ENCODE assay signal across 16 cellular contexts in genomic region chr7:6654842-6655610, GRCh38. TPM values are rescaled to one million over a fixed set of nuclear protein-coding genes. Genes with fewer than 3 reads are reported as not detected.
DNase-seq lines count a peak whose midpoint lies in the region; ATAC-seq, FAIRE-seq and TF ChIP-seq lines count a peak whose summit lies in the region.
"Had no signal": no experiment of that assay in that cellular context is flagged by ENCODE, and none has a peak within 500 bp of the region (broad histone marks: within the 10 kb centered on the region; RNA-seq: fewer than 3 reads in every experiment).

No MANE protein-coding gene starts in this region.

- no peak overlapping the region for H3K4me3 ChIP-seq in coronary artery

- no peak for ATAC-seq in GM18870 (IDR thresholded peaks at IDR 0.05; ENCODE audit: unreplicated experiment)

- peak; percentile 33 for DNase-seq in CD14-positive monocyte (ENCODE audit: low spot score)
- DNase-seq in D721Med (ENCODE audit: insufficient read length, low spot score): peak; percentile 15
- DNase-seq in coronary artery (ENCODE audit: low spot score): peak; percentile 65
- no peak for DNase-seq in mesothelial cell of epicardium (ENCODE audit: low spot score in 2 of 2, unreplicated experiment in 2 of 2)
- no peak for DNase-seq in NCI-H2081 (lab: John Stamatoyannopoulos, UW)
- no peak for DNase-seq in activated gamma-delta T cell (lab: John Stamatoyannopoulos, UW)
- DNase-seq in NK-92 treated with Interleukin-12 subunit alpha and Interleukin-12 subunit beta, amount 100 ng/mL, for 24 hours (lab: John Stamatoyannopoulos, UW): no peak
- DNase-seq: CD4-positive, CD25-positive, alpha-beta regulatory T cell; DMS79 treated with DMSO at 0.1 percent for 48 hours; GOT3; Kasumi-1; NCI-H1105 treated with DMSO at 0.1 percent for 48 hours; NCI-H187; NCI-H526 treated with DMSO at 0.1 percent for 48 hours; SIG-M5 had no signal

- peaks cover 33 to 40% of the 10 kb centered on the region in 2 donors for H3K36me3 Mint-ChIP-seq in CD14-positive monocyte
- H3K36me3 Mint-ChIP-seq in mesothelial cell of epicardium: peaks cover 32% of the 10 kb centered on the region

- FAIRE-seq in D721Med (lab: Jason Lieb, UNC): no peak

- peaks cover 26 to 36% (median 33%) of the 10 kb centered on the region in 7 donors for H3K9me3 Mint-ChIP-seq in CD14-positive monocyte
- peaks cover 8% of the 10 kb centered on the region for H3K9me3 Mint-ChIP-seq in mesothelial cell of epicardium

- H3K27ac ChIP-seq in coronary artery: no peak overlapping the region

- intact Hi-C loops in CD14-positive monocyte (cut with micrococcal nuclease): no loop called here

- no peak overlapping the region for H3K4me3 Mint-ChIP-seq in CD14-positive monocyte
- H3K4me3 Mint-ChIP-seq in mesothelial cell of epicardium: no peak overlapping the region

- peaks cover 5 to 13% (median 5%) of the 10 kb centered on the region in 3 donors for H3K27me3 Mint-ChIP-seq in CD14-positive monocyte (ENCODE audit: low read depth in 3 of 3)
- peaks cover 2% of the 10 kb centered on the region for H3K27me3 Mint-ChIP-seq in mesothelial cell of epicardium (ENCODE audit: low read depth)
- H3K27me3 Mint-ChIP-seq: CD4-positive, CD25-positive, alpha-beta regulatory T cell had no signal

- TF ChIP-seq CTCF in CD14-positive monocyte (IDR thresholded peaks at IDR 0.05): no peak
- no peak for TF ChIP-seq CTCF in D721Med (IDR thresholded peaks at IDR 0.05; ENCODE audit: insufficient read depth, missing control alignments)
- no peak for TF ChIP-seq CTCF in coronary artery (IDR thresholded peaks at IDR 0.05)
- TF ChIP-seq CTCF in mesothelial cell of epicardium (IDR thresholded peaks at IDR 0.05; ENCODE audit: unreplicated experiment): no peak

- H3K27ac Mint-ChIP-seq in CD14-positive monocyte (no peak overlapping the region), mesothelial cell of epicardium (peak overlapping the region; percentile 64)
- H3K27ac Mint-ChIP-seq: CD4-positive, CD25-positive, alpha-beta regulatory T cell had no signal

- H3K4me1 Mint-ChIP-seq in CD14-positive monocyte (peaks cover 3% of the 10 kb centered on the region), mesothelial cell of epicardium (no peaks in the 10 kb centered on the region)

RNA-seq across cellular contexts. Expression of gene ZNF316, which starts 17.9 kb away (rescaled TPM):
- polyA plus RNA-seq in CD14-positive monocyte: 1 to 10 TPM in 1 of 2 donors, under 1 TPM in 1; 0.66 to 1.2 TPM
- 55.9 to 58.5 TPM (median 57.9 TPM) in 3 replicates for total RNA-seq in mesothelial cell of epicardium

RNA-seq across cellular contexts. Expression of gene ZNF853, which starts 39.6 kb away (rescaled TPM):
- not detected for polyA plus RNA-seq in CD14-positive monocyte
- total RNA-seq in mesothelial cell of epicardium: 22.7 to 23.5 TPM (median 22.9 TPM) in 3 replicates

RNA-seq across cellular contexts. Expression of gene ZNF12, which starts 51.7 kb away (rescaled TPM):
- 1 to 10 TPM; 5.7 to 8.1 TPM for polyA plus RNA-seq in CD14-positive monocyte
- 31.5 to 32.2 TPM (median 31.8 TPM) in 3 replicates for total RNA-seq in mesothelial cell of epicardium

Comparison
In these comparisons a context has a peak if more than half of its experiments do, and no peak if none do; other contexts are left out.
1. DNase-seq: peak in CD14-positive monocyte (single experiment), D721Med (single experiment) and coronary artery (single experiment); none in mesothelial cell of epicardium (0 of 2), NCI-H2081 (0 of 2), activated gamma-delta T cell (single experiment) and NK-92 treated with Interleukin-12 subunit alpha and Interleukin-12 subunit beta, amount 100 ng/mL, for 24 hours (single experiment).